Comparison of ENCODE assay signal across 11 cellular contexts in the genomic region with DNA sequence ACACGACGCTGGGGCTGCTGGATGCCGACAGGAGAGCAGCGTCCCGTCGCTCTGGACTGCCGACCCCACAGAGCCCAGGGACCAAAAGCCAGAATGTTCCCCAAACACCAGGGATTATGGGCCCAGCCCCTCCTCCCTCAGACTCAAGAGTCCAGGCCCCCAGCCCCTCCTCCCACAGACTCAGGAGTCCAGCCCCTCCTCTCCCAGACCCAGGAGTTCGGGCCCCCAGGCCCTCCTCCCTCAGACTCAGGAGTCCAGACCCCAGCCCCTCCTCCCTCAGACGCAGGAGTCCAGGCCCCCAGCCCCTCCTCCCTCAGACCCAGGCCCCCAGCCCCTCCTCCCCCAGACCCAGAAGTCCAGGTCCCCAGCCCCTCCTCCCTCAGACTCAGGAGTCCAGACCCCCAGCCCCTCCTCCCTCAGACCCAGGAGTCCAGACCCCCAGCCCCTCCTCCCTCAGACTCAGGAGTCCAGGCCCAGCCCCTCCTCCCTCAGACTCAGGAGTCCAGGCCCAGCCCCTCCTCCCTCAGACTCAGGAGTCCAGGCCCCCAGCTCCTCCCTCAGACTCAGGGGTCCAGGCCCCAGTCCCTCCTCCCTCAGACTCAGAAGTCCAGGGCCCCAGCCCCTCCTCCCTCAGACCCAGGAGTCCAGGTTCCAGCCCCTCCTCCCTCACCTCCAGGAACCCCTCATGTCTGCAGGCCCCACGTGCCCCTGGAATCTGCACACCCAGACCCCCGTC. TPM values are rescaled to one million over a fixed set of nuclear protein-coding genes. Genes with fewer than 3 reads are reported as not detected.
"Had no signal": no experiment of that assay in that cellular context is flagged by ENCODE, and none has a peak within 500 bp of the region (broad histone marks: within the 10 kb centered on the region; RNA-seq: fewer than 3 reads in every experiment).

No MANE protein-coding gene starts in this region.

RNA-seq across cellular contexts. Expression of a gene that starts 3.7 kb away (rescaled TPM):
- total RNA-seq: ascending aorta had no signal

RNA-seq across cellular contexts. Expression of a gene that starts 15.5 kb away (rescaled TPM):
- total RNA-seq: activated CD8-positive, alpha-beta T cell treated with anti-CD3 and anti-CD28 coated beads for 36 hours; endodermal cell; temporal lobe had no signal

RNA-seq across cellular contexts. Expression of a gene that starts 44.8 kb away (rescaled TPM):
- total RNA-seq: activated CD8-positive, alpha-beta T cell treated with anti-CD3 and anti-CD28 coated beads for 36 hours; ascending aorta; endodermal cell; esophagus mucosa; left cardiac atrium; left ventricle myocardium superior; mucosa of gallbladder; psoas muscle; tibial nerve; ureter had no signal
